10 cellular contexts compared by ENCODE assay signal in genomic region chr2:27442981-27443323, GRCh38. TPM values are rescaled to one million over a fixed set of nuclear protein-coding genes. Genes with fewer than 3 reads are reported as not detected.
DNase-seq lines count a peak whose midpoint lies in the region; ATAC-seq and TF ChIP-seq lines count a peak whose summit lies in the region.
"Had no signal": no experiment of that assay in that cellular context is flagged by ENCODE, and none has a peak within 500 bp of the region (broad histone marks: within the 10 kb centered on the region; RNA-seq: fewer than 3 reads in every experiment).

No MANE protein-coding gene starts in this region.

- TF ChIP-seq CTCF in breast epithelium (IDR thresholded peaks at IDR 0.05): no peak
- TF ChIP-seq CTCF in mammary epithelial cell (conservative IDR thresholded peaks at IDR 0.05 in 1 of 2, IDR thresholded peaks at IDR 0.05 in 1 of 2; ENCODE audit: extremely low read depth in 1 of 2, insufficient read depth in 1 of 2, low read depth in 1 of 2, low read length in 2 of 2): no peak
- TF ChIP-seq CTCF in upper lobe of left lung (IDR thresholded peaks at IDR 0.05): no peak
- no peak for TF ChIP-seq CTCF in coronary artery (IDR thresholded peaks at IDR 0.05)

- H2AFZ ChIP-seq in mammary epithelial cell (ENCODE audit: low read depth, low read length): no peak overlapping the region

- no TSS peak for BruUV-seq in mammary epithelial cell (replicated peaks; lab: Mats Ljungman, UMichigan)

- peak overlapping the region in 1 of 2 donors; percentile 62 for H3K27ac Mint-ChIP-seq in effector memory CD8-positive, alpha-beta T cell

- peak; percentile 3 for ATAC-seq in effector memory CD8-positive, alpha-beta T cell (replicated peaks)
- ATAC-seq in upper lobe of left lung (ENCODE audit: low FRiP score in 2 of 2) (peak in 1 of 2 donors; percentile 14), GM21423 (IDR thresholded peaks at IDR 0.05; ENCODE audit: unreplicated experiment) (no peak)

- no peaks in the 10 kb centered on the region for H3K9me3 ChIP-seq in breast epithelium
- no peaks in the 10 kb centered on the region for H3K9me3 ChIP-seq in mammary epithelial cell (replicated peaks; ENCODE audit: insufficient read depth, low read length)
- no peaks in the 10 kb centered on the region for H3K9me3 ChIP-seq in mucosa of rectum (ENCODE audit: control insufficient read depth in 2 of 2, low read length in 2 of 2)
- H3K9me3 ChIP-seq in upper lobe of left lung: no peaks in the 10 kb centered on the region
- H3K9me3 ChIP-seq: BLaER1 treated with 17β-estradiol and CSF1 and Interleukin-3, amounts not matched to agents 10 nM and 100 nM had no signal

- peaks cover 63% of the 10 kb centered on the region for H3K36me3 Mint-ChIP-seq in effector memory CD8-positive, alpha-beta T cell (ENCODE audit: insufficient read depth)

- H3K4me1 Mint-ChIP-seq in effector memory CD8-positive, alpha-beta T cell (ENCODE audit: low read depth in 2 of 2): peaks cover 4 to 10% of the 10 kb centered on the region in 2 donors

- H3K36me3 ChIP-seq in breast epithelium: no peaks in the 10 kb centered on the region
- H3K36me3 ChIP-seq in mammary epithelial cell (ENCODE audit: insufficient read depth, low read length): peaks cover 11% of the 10 kb centered on the region
- H3K36me3 ChIP-seq in mucosa of rectum (ENCODE audit: control insufficient read depth in 2 of 2, insufficient read depth in 2 of 2, low read length in 2 of 2): peaks cover 38 to 49% of the 10 kb centered on the region in 2 donors
- H3K36me3 ChIP-seq in upper lobe of left lung: peaks cover 36 to 72% (median 53%) of the 10 kb centered on the region in 4 donors

- H3K27me3 Mint-ChIP-seq in effector memory CD8-positive, alpha-beta T cell: no peaks in the 10 kb centered on the region

- WGBS in mammary epithelial cell (ENCODE audit: low coverage, missing lambda C conversion rate): 100% methylated on average over 1 of the region's 5 CpGs
- 73 to 83% methylated on average over 5 of the region's 5 CpGs for WGBS in upper lobe of left lung, 2 donors

- no peak for TF ChIP-seq POLR2A in breast epithelium (IDR thresholded peaks at IDR 0.05)
- TF ChIP-seq POLR2A in upper lobe of left lung (IDR thresholded peaks at IDR 0.05): no peak

- DNase-seq in breast epithelium (ENCODE audit: low spot score in 2 of 2) (no peak), mammary epithelial cell (no peak), upper lobe of left lung (peak; percentile 23 to 42), NCI-H748 (lab: John Stamatoyannopoulos, UW; ENCODE audit: unreplicated experiment) (no peak), coronary artery (ENCODE audit: low spot score) (no peak)
- no peak for DNase-seq in effector memory CD8-positive, alpha-beta T cell

- peak overlapping the region; percentile 7 to 15 for H3K4me3 Mint-ChIP-seq in effector memory CD8-positive, alpha-beta T cell

- CTCF ChIA-PET in mammary epithelial cell (lab: Charles Lee; ENCODE audit: low non-redundant PET): no interaction called here

- H3K27me3 ChIP-seq in breast epithelium (no peaks in the 10 kb centered on the region), mammary epithelial cell (ENCODE audit: insufficient read depth, low read length) (no peaks in the 10 kb centered on the region), mucosa of rectum (ENCODE audit: control insufficient read depth in 2 of 2, insufficient read depth in 2 of 2, low read length in 2 of 2) (no peaks in the 10 kb centered on the region), upper lobe of left lung (no peaks in the 10 kb centered on the region)
- H3K27me3 ChIP-seq: BLaER1 treated with 17β-estradiol and CSF1 and Interleukin-3, amounts not matched to agents 10 nM and 100 nM had no signal

- H3K9ac ChIP-seq in mammary epithelial cell (ENCODE audit: insufficient read depth, low read length) (no peak overlapping the region), mucosa of rectum (ENCODE audit: low read depth in 1 of 2, low read length in 2 of 2) (peak overlapping the region; percentile 74 to 82)
- H3K9ac ChIP-seq: BLaER1 treated with 17β-estradiol and CSF1 and Interleukin-3, amounts not matched to agents 10 nM and 100 nM had no signal

- no peaks in the 10 kb centered on the region for H4K20me1 ChIP-seq in mammary epithelial cell (ENCODE audit: insufficient read depth, low read length)

- H3K27ac ChIP-seq in breast epithelium (peak overlapping the region; percentile 76 to 89), mammary epithelial cell (ENCODE audit: insufficient read depth, low read depth, low read length) (no peak overlapping the region), mucosa of rectum (ENCODE audit: low read depth in 2 of 2, low read length in 2 of 2) (peak overlapping the region; percentile 84 to 89), upper lobe of left lung (peak overlapping the region in 3 of 4 donors; percentile 58 to 67 (median 65)), coronary artery (peak overlapping the region in 1 of 2 donors; percentile 37)
- H3K27ac ChIP-seq: BLaER1 treated with 17β-estradiol and CSF1 and Interleukin-3, amounts not matched to agents 10 nM and 100 nM had no signal

- TF ChIP-seq EP300 in upper lobe of left lung (IDR thresholded peaks at IDR 0.05): no peak

- H3K4me1 ChIP-seq in breast epithelium (no peaks in the 10 kb centered on the region), mammary epithelial cell (ENCODE audit: insufficient read depth, low read length) (peaks cover 15% of the 10 kb centered on the region), mucosa of rectum (ENCODE audit: control insufficient read depth in 2 of 2, insufficient read depth in 2 of 2, low read length in 2 of 2) (peaks cover 8 to 24% of the 10 kb centered on the region in 2 donors), upper lobe of left lung (peaks cover 0 to 8% (median 2%) of the 10 kb centered on the region in 4 donors)

- H3K4me2 ChIP-seq in mammary epithelial cell (ENCODE audit: insufficient read depth, low read depth, low read length): no peak overlapping the region
- H3K4me2 ChIP-seq: BLaER1 treated with 17β-estradiol and CSF1 and Interleukin-3, amounts not matched to agents 10 nM and 100 nM had no signal

- intact Hi-C loops in breast epithelium (cut with DNase I; ENCODE audit: low total_unique reads) (no loop called here), mammary epithelial cell (cut with micrococcal nuclease) (no loop called here)

- no peaks in the 10 kb centered on the region for H3K9me3 Mint-ChIP-seq in effector memory CD8-positive, alpha-beta T cell

- in situ Hi-C loops in mammary epithelial cell (cut with MboI; ENCODE audit: low sequenced_read_pairs in 2 of 2): loop anchor here in 1 of 2 donors (25.0 kb wide), 1 partner anchor 194 kb away; the partner anchor contains the start of genes CCDC121 and GPN1

- dilution Hi-C loops in mammary epithelial cell (cut with HindIII; ENCODE audit: low sequenced_read_pairs): no loop called here

- no peaks in the 10 kb centered on the region for H3K79me2 ChIP-seq in mammary epithelial cell (ENCODE audit: insufficient read depth, low read length)

- H3K4me3 ChIP-seq in breast epithelium (peak overlapping the region in 2 of 3 donors; percentile 57 to 67), mammary epithelial cell (replicated peaks in 1 of 3; ENCODE audit: insufficient read depth in 1 of 3, low read depth in 2 of 3, low read length in 3 of 3) (no peak overlapping the region), mucosa of rectum (ENCODE audit: low read length in 2 of 2) (peak overlapping the region; percentile 60 to 73), upper lobe of left lung (peak overlapping the region in 3 of 4 donors; percentile 48 to 57 (median 54)), coronary artery (no peak overlapping the region)
- H3K4me3 ChIP-seq: BLaER1 treated with 17β-estradiol and CSF1 and Interleukin-3, amounts not matched to agents 10 nM and 100 nM had no signal

RNA-seq across cellular contexts. Expression of gene KRTCAP3, which starts 0.8 kb away (rescaled TPM):
- 10 to 100 TPM in 2 of 3 donors, 1 to 10 TPM in 1; 3.8 to 31.2 (median 14.7) TPM for total RNA-seq in breast epithelium
- total RNA-seq in mammary epithelial cell: 1 to 10 TPM; 1.5 to 3.0 TPM
- 4.5 TPM for polyA plus RNA-seq in mammary epithelial cell
- not detected for polyA minus RNA-seq in mammary epithelial cell
- 10 to 100 TPM; 13.8 to 39.7 (median 31.0) TPM for total RNA-seq in upper lobe of left lung
- total RNA-seq: pulmonary artery endothelial cell had no signal

RNA-seq across cellular contexts. Expression of gene NRBP1, which starts 14.5 kb away (rescaled TPM):
- total RNA-seq in breast epithelium: 10 to 100 TPM; 70.5 to 87.5 (median 80.3) TPM
- 10 to 100 TPM; 92.9 to 93.4 TPM for total RNA-seq in mammary epithelial cell
- 128 TPM for polyA plus RNA-seq in mammary epithelial cell
- polyA minus RNA-seq in mammary epithelial cell: 174 TPM
- total RNA-seq in upper lobe of left lung: 10 to 100 TPM; 46.5 to 81.5 (median 62.5) TPM

RNA-seq across cellular contexts. Expression of gene PPM1G, which starts 33.6 kb away (rescaled TPM):
- total RNA-seq in breast epithelium (10 to 100 TPM; 46.2 to 59.0 (median 54.4) TPM), mammary epithelial cell (100 to 1,000 TPM in 1 of 2 donors, 10 to 100 TPM in 1; 58.8 to 113 TPM), upper lobe of left lung (10 to 100 TPM; 39.8 to 60.6 (median 55.3) TPM)
- polyA plus RNA-seq in mammary epithelial cell: 104 TPM
- polyA minus RNA-seq in mammary epithelial cell: 138 TPM

RNA-seq across cellular contexts. Expression of gene IFT172, which starts 46.6 kb away (rescaled TPM):
- total RNA-seq in breast epithelium: 10 to 100 TPM; 28.2 to 51.5 (median 32.1) TPM
- 10 to 100 TPM; 11.5 to 12.1 TPM for total RNA-seq in mammary epithelial cell
- 9.3 TPM for polyA plus RNA-seq in mammary epithelial cell
- polyA minus RNA-seq in mammary epithelial cell: 8.4 TPM
- 10 to 100 TPM; 24.3 to 80.6 (median 29.8) TPM for total RNA-seq in upper lobe of left lung

RNA-seq across cellular contexts. Expression of gene FNDC4, which starts 52.0 kb away (rescaled TPM):
- 10 to 100 TPM; 12.4 to 57.7 (median 57.3) TPM for total RNA-seq in breast epithelium
- 10 to 100 TPM; 21.7 to 29.2 TPM for total RNA-seq in mammary epithelial cell
- polyA plus RNA-seq in mammary epithelial cell: 27.8 TPM
- 15.3 TPM for polyA minus RNA-seq in mammary epithelial cell
- total RNA-seq in upper lobe of left lung: 1 to 10 TPM in 5 of 6 donors, not detected in 1; 1.1 to 4.6 (median 2.6) TPM

Comparison
In these comparisons a context has a peak if more than half of its experiments do, and no peak if none do; other contexts are left out.
1. H3K4me3 ChIP-seq: peak in breast epithelium (2 of 3), mucosa of rectum (2 of 2) and upper lobe of left lung (3 of 4); none in mammary epithelial cell (0 of 3) and coronary artery (single experiment).
2. DNase-seq: peak in upper lobe of left lung (2 of 2); none in breast epithelium (0 of 2), mammary epithelial cell (single experiment), effector memory CD8-positive, alpha-beta T cell (0 of 3), NCI-H748 (single experiment) and coronary artery (single experiment).